ENCODE assay signal across 15 cellular contexts in genomic region chr5:14720236-14720923, GRCh38. TPM values are rescaled to one million over a fixed set of nuclear protein-coding genes. Genes with fewer than 3 reads are reported as not detected.
A peak's percentile ranks its signal among the peaks of the same experiment; 100 is the strongest.
DNase-seq lines count a peak whose midpoint lies in the region; ATAC-seq and TF ChIP-seq lines count a peak whose summit lies in the region.
"Had no signal": no experiment of that assay in that cellular context is flagged by ENCODE, and none has a peak within 500 bp of the region (broad histone marks: within the 10 kb centered on the region; RNA-seq: fewer than 3 reads in every experiment).

No MANE protein-coding gene starts in this region.

- ATAC-seq in HG02763 (IDR thresholded peaks at IDR 0.05; ENCODE audit: unreplicated experiment) (no peak), GM19467 (IDR thresholded peaks at IDR 0.05; ENCODE audit: unreplicated experiment) (no peak)
- ATAC-seq: activated CD8-positive, alpha-beta T cell treated with anti-CD3 and anti-CD28 coated beads for 36 hours had no signal

- peaks cover 10% of the 10 kb centered on the region for H3K4me1 ChIP-seq in SJSA1 (replicated peaks)
- H3K4me1 ChIP-seq: HAP-1 had no signal

- TF ChIP-seq CTCF in fibroblast of mammary gland (conservative IDR thresholded peaks at IDR 0.05; ENCODE audit: control insufficient read depth, insufficient read depth, low read depth, low read length) (no peak), coronary artery (IDR thresholded peaks at IDR 0.05) (no peak)

- H3K9me3 Mint-ChIP-seq in activated naive CD4-positive, alpha-beta T cell treated with anti-CD3 and anti-CD28 coated beads, Interleukin-2, amount 50 U/mL, for 24 hours, result no peaks in the 10 kb centered on the region
- H3K9me3 Mint-ChIP-seq: activated CD8-positive, alpha-beta T cell treated with anti-CD3 and anti-CD28 coated beads for 36 hours; T-helper 1 cell treated with Interleukin-12 subunit alpha and Interleukin-12 subunit beta and Interleukin-4 antibody, amounts not matched to agents 30 μg/mL and 1 μg/mL, for 36 hours had no signal

- H3K4me3 Mint-ChIP-seq in activated naive CD4-positive, alpha-beta T cell treated with anti-CD3 and anti-CD28 coated beads, Interleukin-2, amount 50 U/mL, for 24 hours, result no peak overlapping the region
- H3K4me3 Mint-ChIP-seq: activated CD8-positive, alpha-beta T cell treated with anti-CD3 and anti-CD28 coated beads for 36 hours; activated naive CD8-positive, alpha-beta T cell; T-helper 1 cell treated with Interleukin-12 subunit alpha and Interleukin-12 subunit beta and Interleukin-4 antibody, amounts not matched to agents 30 μg/mL and 1 μg/mL, for 36 hours had no signal

- H3K27me3 Mint-ChIP-seq in activated naive CD4-positive, alpha-beta T cell treated with anti-CD3 and anti-CD28 coated beads, Interleukin-2, amount 50 U/mL, for 24 hours, result no peaks in the 10 kb centered on the region
- H3K27me3 Mint-ChIP-seq: activated CD8-positive, alpha-beta T cell treated with anti-CD3 and anti-CD28 coated beads for 36 hours; activated naive CD8-positive, alpha-beta T cell had no signal

- DNase-seq in activated naive CD4-positive, alpha-beta T cell treated with Interleukin-2 at 50 U/mL for 16 hours, result no peak
- DNase-seq in SJSA1 (ENCODE audit: low read depth in 1 of 2, low spot score in 2 of 2) (peak in 1 of 2 experiments; percentile 15), fibroblast of mammary gland (ENCODE audit: low read depth) (peak; percentile 34), coronary artery (ENCODE audit: low spot score) (no peak)
- no peak for DNase-seq in stimulated activated CD4-positive, alpha-beta T cell treated with anti-CD3 and anti-CD28 coated beads, Interleukin-2, amount 100 ng/mL, for 48 hours
- DNase-seq: activated CD8-positive, alpha-beta T cell treated with anti-CD3 and anti-CD28 coated beads for 36 hours; hippocampal formation; NCI-H2171 treated with DMSO at 0.1 percent for 48 hours; nucleus accumbens had no signal

- peaks cover 54% of the 10 kb centered on the region for H3K4me1 Mint-ChIP-seq in activated naive CD4-positive, alpha-beta T cell treated with anti-CD3 and anti-CD28 coated beads, Interleukin-2, amount 50 U/mL, for 24 hours

- H3K27ac ChIP-seq in SJSA1 (peak overlapping the region; percentile 37; the same call in 1 of the 2 replicates), coronary artery (no peak overlapping the region)

- H3K36me3 Mint-ChIP-seq in activated naive CD4-positive, alpha-beta T cell treated with anti-CD3 and anti-CD28 coated beads, Interleukin-2, amount 50 U/mL, for 24 hours, result peaks cover 25% of the 10 kb centered on the region

- H3K4me3 ChIP-seq in SJSA1 (no peak overlapping the region), fibroblast of mammary gland (ENCODE audit: control insufficient read depth, low read depth, low read length) (no peak overlapping the region), coronary artery (no peak overlapping the region)
- H3K4me3 ChIP-seq: HAP-1 had no signal

- peaks cover 8% of the 10 kb centered on the region for H3K36me3 ChIP-seq in SJSA1

- peak overlapping the region; percentile 55 for H3K27ac Mint-ChIP-seq in activated naive CD4-positive, alpha-beta T cell treated with anti-CD3 and anti-CD28 coated beads, Interleukin-2, amount 50 U/mL, for 24 hours
- H3K27ac Mint-ChIP-seq: activated CD8-positive, alpha-beta T cell treated with anti-CD3 and anti-CD28 coated beads for 36 hours; T-helper 1 cell treated with Interleukin-12 subunit alpha and Interleukin-12 subunit beta and Interleukin-4 antibody, amounts not matched to agents 30 μg/mL and 1 μg/mL, for 36 hours had no signal

- H3K27me3 ChIP-seq in SJSA1 (replicated peaks), result no peaks in the 10 kb centered on the region

- H3K9me3 ChIP-seq in SJSA1 (replicated peaks), result no peaks in the 10 kb centered on the region
- H3K9me3 ChIP-seq: HAP-1 had no signal

RNA-seq across cellular contexts. Expression of gene OTULIN, which starts 55.9 kb away (rescaled TPM):
- total RNA-seq in SJSA1 (2014; rRNA removed; shearing (Covaris generic)), result 44.6 and 47.0 TPM in 2 replicates
